ENCODE assay signal across 8 cellular contexts in the genomic region with DNA sequence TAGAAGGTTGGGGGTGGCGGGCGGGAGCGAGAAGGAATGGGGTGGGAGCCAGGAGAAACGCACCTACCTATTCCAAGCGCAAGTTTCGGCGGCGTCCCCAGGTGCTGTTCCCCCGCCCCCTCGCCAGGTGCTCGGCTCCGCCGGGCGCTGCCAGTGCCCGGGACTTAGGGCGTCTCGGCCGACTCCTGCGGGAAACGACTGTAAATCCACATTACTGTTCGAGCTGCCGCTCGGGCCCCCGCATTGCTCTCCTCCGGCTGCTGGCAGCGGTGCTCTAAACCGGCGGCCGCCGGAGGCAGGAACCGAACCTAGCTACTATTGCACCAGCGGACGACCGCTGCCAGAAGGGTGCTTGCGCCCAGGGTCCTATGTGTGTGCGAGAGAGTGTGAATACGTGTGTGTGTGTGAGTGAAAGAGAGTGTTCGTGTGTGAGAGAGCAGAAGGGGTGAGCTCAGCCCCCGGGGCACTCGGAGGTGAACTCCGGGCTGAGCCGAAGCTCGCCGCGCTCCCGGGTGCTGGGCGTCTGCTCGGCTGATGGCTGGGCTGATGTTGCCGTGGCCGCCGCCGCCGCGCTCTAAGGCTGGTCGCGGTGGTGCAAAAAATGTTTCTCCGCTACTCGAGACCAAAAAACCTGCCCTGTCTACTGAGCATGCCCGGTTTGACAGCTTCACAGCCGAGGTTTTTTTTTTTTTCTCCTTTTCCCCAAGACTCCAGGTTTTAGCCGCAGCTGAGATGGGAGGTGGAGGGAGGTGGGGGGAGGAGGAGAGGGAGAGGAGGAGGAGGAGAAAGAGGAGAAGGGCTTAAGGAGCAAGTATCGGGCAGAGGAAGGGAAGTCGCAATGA.
A peak's percentile ranks its signal among the peaks of the same experiment; 100 is the strongest.
DNase-seq lines count a peak whose midpoint lies in the region; ATAC-seq and TF ChIP-seq lines count a peak whose summit lies in the region.

No MANE protein-coding gene starts in this region.

- peaks cover 0 to 18% (median 9%) of the 10 kb centered on the region in 3 donors for H3K27me3 ChIP-seq in skeletal muscle tissue (ENCODE audit: control insufficient read depth in 3 of 3, insufficient read depth in 3 of 3, low read length in 3 of 3)

- H3K36me3 ChIP-seq in skeletal muscle tissue (ENCODE audit: control insufficient read depth in 3 of 3, insufficient read depth in 3 of 3, low read length in 3 of 3): no peaks in the 10 kb centered on the region

- H3K9me3 ChIP-seq in iPS-18c (ENCODE audit: control insufficient read depth, insufficient read depth, low read length) (peaks cover 4% of the 10 kb centered on the region), skeletal muscle tissue (ENCODE audit: control insufficient read depth in 3 of 3, low read length in 3 of 3) (no peaks in the 10 kb centered on the region)

- no peak overlapping the region for H3K27ac ChIP-seq in skeletal muscle tissue (ENCODE audit: low read depth, low read length)

- peak; percentile 0 for DNase-seq in AG10803 (ENCODE audit: low read depth)
- DNase-seq in LNCaP clone FGC (ENCODE audit: low read depth): peak; percentile 32
- DNase-seq in amygdala (lab: John Stamatoyannopoulos, UW): peak in 34 of 56 donors; percentile 0 to 44 (median 8)

- ATAC-seq in GM21515 (IDR thresholded peaks at IDR 0.05; ENCODE audit: unreplicated experiment) (no peak), HG02973 (IDR thresholded peaks at IDR 0.05; ENCODE audit: unreplicated experiment) (no peak), HG03039 (IDR thresholded peaks at IDR 0.05; ENCODE audit: unreplicated experiment) (no peak)

- TF ChIP-seq CTCF in AG10803 (conservative IDR thresholded peaks at IDR 0.05; ENCODE audit: low read length): no peak
- no peak for TF ChIP-seq CTCF in LNCaP clone FGC (IDR thresholded peaks at IDR 0.05; ENCODE audit: control insufficient read depth, extremely low read depth, insufficient read depth)

- H3K4me3 ChIP-seq in AG10803 (ENCODE audit: low read length) (no peak overlapping the region), LNCaP clone FGC (ENCODE audit: low read depth, low read length) (peak overlapping the region; percentile 58), iPS-18c (ENCODE audit: insufficient read depth, low read depth, low read length) (peak overlapping the region; percentile 56), skeletal muscle tissue (ENCODE audit: low read length in 3 of 3) (peak overlapping the region; percentile 43 to 65 (median 63))

- H3K9ac ChIP-seq in skeletal muscle tissue (ENCODE audit: low read depth in 1 of 3, low read length in 3 of 3): no peak overlapping the region

- no peaks in the 10 kb centered on the region for H3K4me1 ChIP-seq in skeletal muscle tissue (ENCODE audit: control insufficient read depth in 3 of 3, insufficient read depth in 3 of 3, low read length in 3 of 3)
